15 cellular contexts compared by ENCODE assay signal in genomic region chr7:66359656-66360211, GRCh38.
DNase-seq lines count a peak whose midpoint lies in the region; ATAC-seq and TF ChIP-seq lines count a peak whose summit lies in the region.
"Had no signal": no experiment of that assay in that cellular context is flagged by ENCODE, and none has a peak within 500 bp of the region (broad histone marks: within the 10 kb centered on the region; RNA-seq: fewer than 3 reads in every experiment).

No MANE protein-coding gene starts in this region.

- no peak overlapping the region for H3K27ac Mint-ChIP-seq in CD4-positive, alpha-beta T cell
- H3K27ac Mint-ChIP-seq: progenitor cell of endocrine pancreas, T-helper 17 cell had no signal

- CTCF ChIA-PET in CD4-positive, alpha-beta T cell (lab: Charles Lee) = no interaction called here

- peak overlapping the region; percentile 92 for H3K27ac ChIP-seq in RWPE2 (ENCODE audit: poor library complexity, severe bottlenecking)
- H3K27ac ChIP-seq in CD4-positive, alpha-beta T cell (ENCODE audit: low read depth, low read length) = no peak overlapping the region
- H3K27ac ChIP-seq: PC-9, tibial artery had no signal

- H3K9me3 Mint-ChIP-seq in CD4-positive, alpha-beta T cell = no peaks in the 10 kb centered on the region

- POLR2A ChIA-PET in CD4-positive, alpha-beta T cell (lab: Charles Lee) = no interaction called here

- DNase-seq in DMS 273 treated with DMSO at 0.1 percent for 48 hours (lab: John Stamatoyannopoulos, UW) (peak; percentile 65), RWPE2 (ENCODE audit: low spot score) (peak; percentile 83), occipital lobe (lab: John Stamatoyannopoulos, UW) (peak; percentile 50)
- no peak for DNase-seq in CD4-positive, alpha-beta T cell
- DNase-seq: activated CD4-positive, alpha-beta T cell treated with anti-CD3 and anti-CD28 coated beads for 4 hours; activated T-cell treated with anti-CD3 and anti-CD28 coated beads, Interleukin-2, amount 50 U/mL, for 1 hour; AML-193; PC-9; T-helper 17 cell had no signal

- H3K36me3 Mint-ChIP-seq in CD4-positive, alpha-beta T cell (ENCODE audit: low read depth) = no peaks in the 10 kb centered on the region

- no peaks in the 10 kb centered on the region for H3K27me3 ChIP-seq in RWPE2 (ENCODE audit: insufficient read depth, poor library complexity, severe bottlenecking)
- no peaks in the 10 kb centered on the region for H3K27me3 ChIP-seq in CD4-positive, alpha-beta T cell (ENCODE audit: control insufficient read depth, insufficient read depth, low read length)
- H3K27me3 ChIP-seq: tibial artery had no signal

- H3K4me1 ChIP-seq in RWPE2 (ENCODE audit: insufficient read depth, poor library complexity, severe bottlenecking) = peaks cover 42% of the 10 kb centered on the region
- H3K4me1 ChIP-seq: tibial artery had no signal

- ATAC-seq in RWPE2 (ENCODE audit: low read depth) (peak; percentile 78), esophagus mucosa (peak; percentile 85), GM21825 (IDR thresholded peaks at IDR 0.05; ENCODE audit: unreplicated experiment) (no peak), GM21381 (IDR thresholded peaks at IDR 0.05; ENCODE audit: unreplicated experiment) (no peak), GM18517 (IDR thresholded peaks at IDR 0.05; ENCODE audit: unreplicated experiment) (no peak)
- no peak for ATAC-seq in CD4-positive, alpha-beta T cell (ENCODE audit: poor library complexity)
- ATAC-seq: T-helper 17 cell had no signal

- no peak for TF ChIP-seq CTCF in RWPE2 (IDR thresholded peaks at IDR 0.05; ENCODE audit: poor library complexity, severe bottlenecking)
- TF ChIP-seq CTCF in CD4-positive, alpha-beta T cell (IDR thresholded peaks at IDR 0.05) = no peak

- intact Hi-C loops in CD4-positive, alpha-beta T cell (cut with DNase I, micrococcal nuclease) = no loop called here

- no peaks in the 10 kb centered on the region; the same call in none of the 2 replicates for H3K36me3 ChIP-seq in RWPE2 (ENCODE audit: low read depth)

- no peaks in the 10 kb centered on the region for H3K27me3 Mint-ChIP-seq in CD4-positive, alpha-beta T cell
- H3K27me3 Mint-ChIP-seq: progenitor cell of endocrine pancreas had no signal

- H3K4me3 Mint-ChIP-seq in CD4-positive, alpha-beta T cell = no peak overlapping the region
- H3K4me3 Mint-ChIP-seq: T-helper 17 cell had no signal

- no peaks in the 10 kb centered on the region for H3K9me3 ChIP-seq in RWPE2 (ENCODE audit: severe bottlenecking)
- H3K9me3 ChIP-seq in CD4-positive, alpha-beta T cell (ENCODE audit: control insufficient read depth, low read length) = no peaks in the 10 kb centered on the region
- H3K9me3 ChIP-seq: tibial artery had no signal

- no peaks in the 10 kb centered on the region for H3K4me1 Mint-ChIP-seq in CD4-positive, alpha-beta T cell (ENCODE audit: low read depth)
- H3K4me1 Mint-ChIP-seq: T-helper 17 cell had no signal

- no peak overlapping the region for H3K4me3 ChIP-seq in RWPE2 (ENCODE audit: severe bottlenecking)
- H3K4me3 ChIP-seq: PC-9, tibial artery had no signal

Comparison
In these comparisons a context has a peak if more than half of its experiments do, and no peak if none do; other contexts are left out.
1. DNase-seq: peak in DMS 273 treated with DMSO at 0.1 percent for 48 hours (single experiment), RWPE2 (single experiment) and occipital lobe (single experiment); none in CD4-positive, alpha-beta T cell (0 of 10).
2. ATAC-seq: peak in RWPE2 (single experiment) and esophagus mucosa (single experiment); none in CD4-positive, alpha-beta T cell (single experiment), GM21825 (single experiment), GM21381 (single experiment) and GM18517 (single experiment).